In the genomic region with DNA sequence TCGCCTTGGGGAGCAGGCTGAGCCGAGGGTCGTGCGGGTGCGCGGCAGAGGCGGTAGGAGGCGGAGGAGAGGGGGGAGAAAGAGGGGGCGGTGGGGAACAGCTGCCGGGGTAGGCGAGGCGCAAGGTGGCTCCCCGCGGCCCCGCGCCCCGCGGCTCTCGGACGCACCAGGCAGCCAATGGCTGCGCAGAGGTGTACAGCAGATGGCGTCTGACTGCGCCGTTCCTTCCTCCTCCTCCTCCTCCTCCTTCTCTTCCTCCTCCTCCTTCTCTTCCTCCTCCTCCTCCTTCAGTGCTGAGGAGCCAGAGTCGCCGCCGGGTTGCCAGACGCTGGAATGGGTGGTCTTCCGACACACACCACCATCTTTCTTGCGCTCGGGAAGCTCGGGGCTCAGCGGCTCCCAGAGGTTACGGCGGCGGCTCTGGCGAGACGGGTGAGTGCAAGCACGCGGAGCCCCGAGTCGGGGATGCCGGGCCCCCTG, we compare ENCODE assay signal across 10 cellular contexts. TPM values are rescaled to one million over a fixed set of nuclear protein-coding genes. Genes with fewer than 3 reads are reported as not detected.
DNase-seq lines count a peak whose midpoint lies in the region; ATAC-seq and TF ChIP-seq lines count a peak whose summit lies in the region.
"Had no signal": no experiment of that assay in that cellular context is flagged by ENCODE, and none has a peak within 500 bp of the region (broad histone marks: within the 10 kb centered on the region; RNA-seq: fewer than 3 reads in every experiment).

A gene with protein sequence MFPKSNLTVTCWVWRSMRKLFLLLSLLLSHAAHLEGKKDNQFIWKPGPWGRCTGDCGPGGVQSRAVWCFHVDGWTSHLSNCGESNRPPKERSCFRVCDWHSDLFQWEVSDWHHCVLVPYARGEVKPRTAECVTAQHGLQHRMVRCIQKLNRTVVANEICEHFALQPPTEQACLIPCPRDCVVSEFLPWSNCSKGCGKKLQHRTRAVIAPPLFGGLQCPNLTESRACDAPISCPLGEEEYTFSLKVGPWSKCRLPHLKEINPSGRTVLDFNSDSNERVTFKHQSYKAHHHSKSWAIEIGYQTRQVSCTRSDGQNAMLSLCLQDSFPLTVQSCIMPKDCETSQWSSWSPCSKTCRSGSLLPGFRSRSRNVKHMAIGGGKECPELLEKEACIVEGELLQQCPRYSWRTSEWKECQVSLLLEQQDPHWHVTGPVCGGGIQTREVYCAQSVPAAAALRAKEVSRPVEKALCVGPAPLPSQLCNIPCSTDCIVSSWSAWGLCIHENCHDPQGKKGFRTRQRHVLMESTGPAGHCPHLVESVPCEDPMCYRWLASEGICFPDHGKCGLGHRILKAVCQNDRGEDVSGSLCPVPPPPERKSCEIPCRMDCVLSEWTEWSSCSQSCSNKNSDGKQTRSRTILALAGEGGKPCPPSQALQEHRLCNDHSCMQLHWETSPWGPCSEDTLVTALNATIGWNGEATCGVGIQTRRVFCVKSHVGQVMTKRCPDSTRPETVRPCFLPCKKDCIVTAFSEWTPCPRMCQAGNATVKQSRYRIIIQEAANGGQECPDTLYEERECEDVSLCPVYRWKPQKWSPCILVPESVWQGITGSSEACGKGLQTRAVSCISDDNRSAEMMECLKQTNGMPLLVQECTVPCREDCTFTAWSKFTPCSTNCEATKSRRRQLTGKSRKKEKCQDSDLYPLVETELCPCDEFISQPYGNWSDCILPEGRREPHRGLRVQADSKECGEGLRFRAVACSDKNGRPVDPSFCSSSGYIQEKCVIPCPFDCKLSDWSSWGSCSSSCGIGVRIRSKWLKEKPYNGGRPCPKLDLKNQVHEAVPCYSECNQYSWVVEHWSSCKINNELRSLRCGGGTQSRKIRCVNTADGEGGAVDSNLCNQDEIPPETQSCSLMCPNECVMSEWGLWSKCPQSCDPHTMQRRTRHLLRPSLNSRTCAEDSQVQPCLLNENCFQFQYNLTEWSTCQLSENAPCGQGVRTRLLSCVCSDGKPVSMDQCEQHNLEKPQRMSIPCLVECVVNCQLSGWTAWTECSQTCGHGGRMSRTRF (N-terminal part only) (plus strand): TSS at position 290 of the 480 bp plus-strand sequence. CDS start 116,634 bp downstream, outside the sequence.

- intact Hi-C loops in Right ventricle myocardium inferior (cut with DNase I) = no loop called here
- intact Hi-C loops in cardiac septum (cut with DNase I) = no loop called here
- intact Hi-C loops in uterus (cut with DNase I; ENCODE audit: low total_unique reads) = no loop called here
- intact Hi-C loops in Calu3 (cut with micrococcal nuclease; ENCODE audit: unreplicated experiment) = no loop called here

- H3K27me3 ChIP-seq in muscle layer of colon (ENCODE audit: control insufficient read depth in 1 of 2, insufficient read depth in 2 of 2, low read length in 2 of 2) (peaks cover 4 to 22% of the 10 kb centered on the region in 2 donors), uterus (peaks cover 0 to 28% of the 10 kb centered on the region in 2 donors)

- no peaks in the 10 kb centered on the region for H3K4me1 Mint-ChIP-seq in Calu3 (ENCODE audit: low read depth, unreplicated experiment)

- no peaks in the 10 kb centered on the region for H3K27me3 Mint-ChIP-seq in Calu3 (ENCODE audit: unreplicated experiment)

- BruUV-seq in Calu3 (replicated peaks; lab: Mats Ljungman, UMichigan) = no TSS peak

- TF ChIP-seq CTCF in uterus (IDR thresholded peaks at IDR 0.05) (no peak), Calu3 (IDR thresholded peaks at IDR 0.05; ENCODE audit: unreplicated experiment) (no peak)

- H3K27ac ChIP-seq in muscle layer of colon (ENCODE audit: low read depth, low read length) (peak within 1 kb of the TSS; percentile 1), uterus (no peak within 1 kb of the TSS)

- CTCF ChIA-PET in Calu3 (lab: Charles Lee) = no interaction called here

- H3K9me3 Mint-ChIP-seq in Calu3 (ENCODE audit: low read depth, unreplicated experiment) = peaks cover 8% of the 10 kb centered on the region

- peak; percentile 34 for ATAC-seq in Right ventricle myocardium inferior

- H3K4me3 ChIP-seq in muscle layer of colon (ENCODE audit: low read depth in 1 of 2, low read length in 2 of 2) (peak within 1 kb of the TSS; percentile 52 to 57), uterus (peak within 1 kb of the TSS; percentile 5 to 8)

- H3K9ac ChIP-seq in muscle layer of colon (ENCODE audit: low read length) = no peak within 1 kb of the TSS

- peaks cover 12% of the 10 kb centered on the region for H3K4me1 ChIP-seq in muscle layer of colon (ENCODE audit: insufficient read depth, low read length)
- no peaks in the 10 kb centered on the region for H3K4me1 ChIP-seq in uterus

- no peak within 1 kb of the TSS for H3K27ac Mint-ChIP-seq in Calu3 (ENCODE audit: unreplicated experiment)

- no peaks in the 10 kb centered on the region for H3K9me3 ChIP-seq in muscle layer of colon (ENCODE audit: low read length)
- H3K9me3 ChIP-seq in uterus = no peaks in the 10 kb centered on the region

- H3K36me3 Mint-ChIP-seq in Calu3 (ENCODE audit: insufficient read depth, unreplicated experiment) = no peaks in the 10 kb centered on the region
- H3K36me3 Mint-ChIP-seq: T-cell had no signal

- DNase-seq in Right ventricle myocardium inferior (ENCODE audit: missing footprints) (no peak), cardiac septum (ENCODE audit: low spot score) (no peak), ecto neural progenitor cell (ENCODE audit: low spot score) (peak; percentile 62), uterus (no peak), NCI-H446 treated with DMSO at 0.1 percent for 48 hours (lab: John Stamatoyannopoulos, UW) (no peak), Calu3 (no peak)
- DNase-seq in activated CD4-positive, CD25-positive, alpha-beta regulatory T cell treated with anti-CD3 and anti-CD28 coated beads, Interleukin-2, amount 50 U/mL, for 72 hours = no peak
- DNase-seq: T-cell had no signal

- H3K4me3 Mint-ChIP-seq in Calu3 (ENCODE audit: low read depth, unreplicated experiment) = no peak within 1 kb of the TSS

- TF ChIP-seq POLR2A in uterus (IDR thresholded peaks at IDR 0.05) = no peak

- H3K36me3 ChIP-seq in muscle layer of colon (ENCODE audit: insufficient read depth, low read length) = no peaks in the 10 kb centered on the region
- H3K36me3 ChIP-seq in uterus = no peaks in the 10 kb centered on the region

RNA-seq across cellular contexts. Expression of the gene that starts here (rescaled TPM):
- total RNA-seq in Right ventricle myocardium inferior = 0.27 TPM
- total RNA-seq in cardiac septum = 0.62 TPM
- total RNA-seq in uterus = 1 to 10 TPM in 1 of 4 donors, under 1 TPM in 2, not detected in 1; 0.26 to 9.6 (median 0.67) TPM
- total RNA-seq in Calu3 (2022) = not detected in 2 replicates
- total RNA-seq: dermis microvascular lymphatic vessel endothelial cell, T-cell had no signal

Comparison
In these comparisons a context has a peak if more than half of its experiments do, and no peak if none do; other contexts are left out.
1. Peak in ATAC-seq in Right ventricle myocardium inferior; RNA of the gene not detected or under 1 TPM.